In genomic region chr1:50438945-50439344, GRCh38 we compare ENCODE assay signal across 1 cellular context.
TF ChIP-seq lines count a peak whose summit lies in the region.

No MANE protein-coding gene starts in this region.

TF ChIP-seq in IMR-90, 13 proteins besides CTCF, POLR2A, EP300 and RAD21 (continued from another document):
- TF ChIP-seq CHD1 (IDR thresholded peaks at IDR 0.05; ENCODE audit: low read depth, low read length), result no peak
- no peak for TF ChIP-seq MAFK (IDR thresholded peaks at IDR 0.05; ENCODE audit: low read depth, low read length)
- no peak for TF ChIP-seq BHLHE40 (IDR thresholded peaks at IDR 0.05; ENCODE audit: low read depth, low read length)
- no peak for TF ChIP-seq MXI1 (IDR thresholded peaks at IDR 0.05; ENCODE audit: borderline replicate concordance, low read depth, low read length)
- no peak for TF ChIP-seq SMC3 (IDR thresholded peaks at IDR 0.05; ENCODE audit: low read depth, low read length)
- TF ChIP-seq CEBPB (IDR thresholded peaks at IDR 0.05; ENCODE audit: low read depth, low read length), result no peak
- TF ChIP-seq USF2 (IDR thresholded peaks at IDR 0.05; ENCODE audit: low read depth, low read length), result no peak
- no peak for TF ChIP-seq RFX5 (IDR thresholded peaks at IDR 0.05; ENCODE audit: low read depth, low read length)
- TF ChIP-seq ELK1 (IDR thresholded peaks at IDR 0.05; ENCODE audit: borderline replicate concordance, low read depth, low read length), result no peak
- no peak for TF ChIP-seq NFE2L2 (IDR thresholded peaks at IDR 0.05; ENCODE audit: low read depth, low read length)
- TF ChIP-seq MAZ (IDR thresholded peaks at IDR 0.05; ENCODE audit: borderline replicate concordance, low read depth, low read length), result no peak
- no peak for TF ChIP-seq FOS (IDR thresholded peaks at IDR 0.05; ENCODE audit: low read depth, low read length)
